8 cellular contexts compared by ENCODE assay signal in the genomic region with DNA sequence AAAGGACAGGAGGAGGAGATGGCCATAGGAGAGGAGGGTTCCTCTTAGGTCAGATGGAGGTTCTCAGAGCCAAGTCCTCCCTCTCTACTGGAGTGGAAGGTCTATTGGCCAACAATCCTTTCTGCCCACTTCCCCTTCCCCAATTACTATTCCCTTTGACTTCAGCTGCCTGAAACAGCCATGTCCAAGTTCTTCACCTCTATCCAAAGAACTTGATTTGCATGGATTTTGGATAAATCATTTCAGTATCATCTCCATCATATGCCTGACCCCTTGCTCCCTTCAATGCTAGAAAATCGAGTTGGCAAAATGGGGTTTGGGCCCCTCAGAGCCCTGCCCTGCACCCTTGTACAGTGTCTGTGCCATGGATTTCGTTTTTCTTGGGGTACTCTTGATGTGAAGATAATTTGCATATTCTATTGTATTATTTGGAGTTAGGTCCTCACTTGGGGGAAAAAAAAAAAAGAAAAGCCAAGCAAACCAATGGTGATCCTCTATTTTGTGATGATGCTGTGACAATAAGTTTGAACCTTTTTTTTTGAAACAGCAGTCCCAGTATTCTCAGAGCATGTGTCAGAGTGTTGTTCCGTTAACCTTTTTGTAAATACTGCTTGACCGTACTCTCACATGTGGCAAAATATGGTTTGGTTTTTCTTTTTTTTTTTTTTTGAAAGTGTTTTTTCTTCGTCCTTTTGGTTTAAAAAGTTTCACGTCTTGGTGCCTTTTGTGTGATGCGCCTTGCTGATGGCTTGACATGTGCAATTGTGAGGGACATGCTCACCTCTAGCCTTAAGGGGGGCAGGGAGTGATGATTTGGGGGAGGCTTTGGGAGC. TPM values are rescaled to one million over a fixed set of nuclear protein-coding genes. Genes with fewer than 3 reads are reported as not detected.
DNase-seq lines count a peak whose midpoint lies in the region; ATAC-seq, FAIRE-seq and TF ChIP-seq lines count a peak whose summit lies in the region.

No MANE protein-coding gene starts in this region.

- POLR2A ChIA-PET in HepG2 (lab: Yijun Ruan, JAX), result interaction anchor here (1.4 to 1.5 kb wide), 2 partner anchors 36 to 83 kb away, joined by 3 to 4 read pairs; no protein-coding TSS in a partner anchor

- peak; percentile 52 for DNase-seq in A172 (ENCODE audit: low spot score)
- DNase-seq in H4 (ENCODE audit: low spot score), result peak; percentile 53
- DNase-seq in adipocyte (ENCODE audit: low read depth), result peak; percentile 74
- DNase-seq in HepG2 (ENCODE audit: low spot score), result no peak
- DNase-seq in GF-D8 (lab: John Stamatoyannopoulos, UW), result no peak
- no peak for DNase-seq in AG20443 (ENCODE audit: low spot score)

- no peak for TF ChIP-seq RAD21 in HepG2 (CRISPR knock-in tag; IDR thresholded peaks at IDR 0.05)

- no peak for TF ChIP-seq EP300 in HepG2 (IDR thresholded peaks at IDR 0.05; ENCODE audit: low read depth in 2 of 2, low read length in 2 of 2)
- no peak for TF ChIP-seq EP300 in HepG2 (CRISPR knock-in tag; IDR thresholded peaks at IDR 0.05; ENCODE audit: borderline replicate concordance)

- no peak for FAIRE-seq in HepG2 (lab: Jason Lieb, UNC)

- peaks cover 3% of the 10 kb centered on the region; the same call in 1 of the 2 replicates for H4K20me1 ChIP-seq in HepG2 (ENCODE audit: insufficient read depth, low read length)

- H3K9ac ChIP-seq in adipocyte (ENCODE audit: low read length) (no peak overlapping the region), HepG2 (ENCODE audit: insufficient read depth, low read depth, low read length) (no peak overlapping the region)

- CTCF ChIA-PET in HepG2 (lab: Yijun Ruan, JAX; ENCODE audit: low intra/inter-chr PET ratio, low total read pairs), result no interaction called here

- H3K27me3 ChIP-seq in adipocyte (replicated peaks; ENCODE audit: control insufficient read depth, insufficient read depth, low read length) (no peaks in the 10 kb centered on the region), HepG2 (ENCODE audit: control insufficient read depth in 1 of 2, insufficient read depth in 2 of 2, low read length in 2 of 2) (0 out of 5 replicates have a peak, but pooled peaks cover 0 to 2% of the 10 kb centered on the region in 2 experiments)

- in situ Hi-C loops in HepG2 (cut with HindIII; ENCODE audit: extremely low pct_ligation_motif_present, low pct_unique_long_range_greater_than_20kb), result loop anchor here (5.0 kb wide), 1 partner anchor 34 kb away; no protein-coding TSS in a partner anchor

- no peak overlapping the region for H3K4me3 ChIP-seq in adipocyte (ENCODE audit: low read length)
- no peak overlapping the region for H3K4me3 ChIP-seq in HepG2 (replicated peaks in 1 of 3; ENCODE audit: insufficient read depth in 1 of 3, low read depth in 2 of 3, low read length in 3 of 3)

- BruUV-seq in HepG2 (replicated peaks; lab: Mats Ljungman, UMichigan), result no TSS peak

- no peak overlapping the region for H2AFZ ChIP-seq in HepG2 (ENCODE audit: low read length)

- H3K79me2 ChIP-seq in HepG2 (ENCODE audit: insufficient read depth, low read length), result peaks cover 3% of the 10 kb centered on the region

- intact Hi-C loops in HepG2 (cut with micrococcal nuclease; ENCODE audit: unreplicated experiment), result no loop called here

- no peak for TF ChIP-seq CTCF in HepG2 (CRISPR knock-in tag; IDR thresholded peaks at IDR 0.05)

- WGBS in HepG2 (ENCODE audit: low lambda C conversion rate), result 76% methylated on average over 7 of the region's 7 CpGs

- ATAC-seq in HepG2 (no peak), GM21360 (IDR thresholded peaks at IDR 0.05; ENCODE audit: unreplicated experiment) (no peak), GM18517 (IDR thresholded peaks at IDR 0.05; ENCODE audit: unreplicated experiment) (no peak)

- H3K27ac ChIP-seq in HepG2 (ENCODE audit: extremely low read length, insufficient read depth, low read length), result no peak overlapping the region

- TF ChIP-seq POLR2A in HepG2 (IDR thresholded peaks at IDR 0.05; ENCODE audit: insufficient read depth in 1 of 2, low read depth in 2 of 2, low read length in 2 of 2), result peak in 1 of 2 experiments; percentile 28; a peak in 1 of 4 replicates

- H3K36me3 ChIP-seq in adipocyte (ENCODE audit: control insufficient read depth, insufficient read depth, low read length, severe bottlenecking), result no peaks in the 10 kb centered on the region
- H3K36me3 ChIP-seq in HepG2 (replicated peaks in 1 of 2; ENCODE audit: control insufficient read depth in 1 of 2, insufficient read depth in 2 of 2, low read length in 2 of 2), result peaks cover 0 to 7% of the 10 kb centered on the region in 2 experiments; a peak in 2 of 5 replicates

- H3K4me2 ChIP-seq in HepG2 (ENCODE audit: low read depth, low read length), result no peak overlapping the region

- H3K9me3 ChIP-seq in adipocyte (ENCODE audit: control insufficient read depth, low read length) (no peaks in the 10 kb centered on the region), HepG2 (ENCODE audit: low read length) (no peaks in the 10 kb centered on the region)

- peaks cover 14% of the 10 kb centered on the region for H3K4me1 ChIP-seq in adipocyte (ENCODE audit: control insufficient read depth, insufficient read depth, low read length)
- peaks cover 51% of the 10 kb centered on the region for H3K4me1 ChIP-seq in HepG2 (ENCODE audit: insufficient read depth, low read length)

TF ChIP-seq in HepG2, 621 proteins besides CTCF, POLR2A, EP300 and RAD21:
- TF ChIP-seq TOPORS (CRISPR knock-in tag; IDR thresholded peaks at IDR 0.05), result no peak
- peak; percentile 94 for TF ChIP-seq AGO1 (IDR thresholded peaks at IDR 0.05; ENCODE audit: low read depth, low read length, poor library complexity, severe bottlenecking)
- peak; percentile 27 for TF ChIP-seq HNRNPK (IDR thresholded peaks at IDR 0.05; ENCODE audit: low read depth, low read length, poor library complexity, severe bottlenecking)
- no peak for TF ChIP-seq PRMT3 (CRISPR knock-in tag; IDR thresholded peaks at IDR 0.05; ENCODE audit: borderline replicate concordance, low read depth)
- TF ChIP-seq POLR2AphosphoS2 (IDR thresholded peaks at IDR 0.05; ENCODE audit: low read depth, low read length), result peak; percentile 90
- TF ChIP-seq PCBP2 (optimal IDR thresholded peaks at IDR 0.05; ENCODE audit: low read depth, low read length, poor library complexity, severe bottlenecking), result peak; percentile 0
- no peak for TF ChIP-seq CC2D1A (CRISPR knock-in tag; IDR thresholded peaks at IDR 0.05)
- TF ChIP-seq HNF4A (CRISPR knock-in tag; IDR thresholded peaks at IDR 0.05), result no peak

RNA-seq across cellular contexts. Expression of a gene that starts 3.1 kb away (rescaled TPM):
- 2.6 and 4.3 TPM in 2 replicates for total RNA-seq in A172 (2014; rRNA removed; shearing (Covaris generic))
- total RNA-seq in H4 (2014; rRNA removed; shearing (Covaris generic)), result 5.5 and 9.3 TPM in 2 replicates
- 4.5 and 5.6 TPM in 2 replicates for total RNA-seq in HepG2 (2016; rRNA removed; fragmentation: Illumina TruSeq; extraction: Trizol)
- 1.2 and 1.5 TPM in 2 replicates for total RNA-seq in HepG2 (2016; cell fraction: cytosol; rRNA removed; fragmentation: Illumina TruSeq; extraction: Trizol; ENCODE audit: low read depth)
- total RNA-seq in HepG2 (2016; cell fraction: insoluble cytoplasmic fraction; rRNA removed; fragmentation: Illumina TruSeq; extraction: Trizol), result 3.9 and 5.3 TPM in 2 replicates
- total RNA-seq in HepG2 (2016; cell fraction: membrane; rRNA removed; fragmentation: Illumina TruSeq; extraction: Trizol), result 6.1 and 7.2 TPM in 2 replicates
- total RNA-seq in HepG2 (2016; cell fraction: nucleus; rRNA removed; fragmentation: Illumina TruSeq; extraction: Trizol), result 12.2 and 14.1 TPM in 2 replicates
- polyA plus RNA-seq in HepG2 (2011; rRNA removed), result 4.1 and 6.0 TPM in 2 replicates
- 3.2 TPM in 2 replicates for polyA plus RNA-seq in HepG2 (2011; cell fraction: cytosol; rRNA removed)
- 15.1 and 28.0 TPM in 2 replicates for polyA plus RNA-seq in HepG2 (2011; cell fraction: nucleus; rRNA removed)
- 8.0 and 12.9 TPM in 2 replicates for polyA plus RNA-seq in HepG2 (2012)
- polyA plus RNA-seq in HepG2 (2016; cell fraction: cytosol; fragmentation: Illumina TruSeq; extraction: Trizol; ENCODE audit: low read depth), result 7.1 and 8.0 TPM in 2 replicates
- polyA plus RNA-seq in HepG2 (2016; cell fraction: insoluble cytoplasmic fraction; fragmentation: Illumina TruSeq; extraction: Trizol; ENCODE audit: low read depth), result 24.2 and 37.9 TPM in 2 replicates
- polyA plus RNA-seq in HepG2 (2016; cell fraction: membrane; fragmentation: Illumina TruSeq; extraction: Trizol; ENCODE audit: low read depth), result 26.2 and 30.0 TPM in 2 replicates
- polyA plus RNA-seq in HepG2 (2016; cell fraction: nucleus; fragmentation: Illumina TruSeq; extraction: Trizol; ENCODE audit: insufficient read depth, low read depth), result 86.2 and 90.3 TPM in 2 replicates
- polyA minus RNA-seq in HepG2 (2011; rRNA and poly(A)+ RNA removed; ENCODE audit: low replicate concordance), result 0.91 and 8.0 TPM in 2 replicates
- polyA minus RNA-seq in HepG2 (2011; cell fraction: cytosol; rRNA and poly(A)+ RNA removed), result 7.8 and 10.3 TPM in 2 replicates
- 5.7 and 14.2 TPM in 2 replicates for polyA minus RNA-seq in HepG2 (2011; cell fraction: nucleus; rRNA and poly(A)+ RNA removed)

RNA-seq across cellular contexts. Expression of a gene that starts 29.5 kb away (rescaled TPM):
- total RNA-seq in A172 (2014; rRNA removed; shearing (Covaris generic)), result 37.7 and 43.5 TPM in 2 replicates
- 2.1 and 6.0 TPM in 2 replicates for total RNA-seq in H4 (2014; rRNA removed; shearing (Covaris generic))
- total RNA-seq in HepG2 (2016; rRNA removed; fragmentation: Illumina TruSeq; extraction: Trizol), result 3.8 and 5.3 TPM in 2 replicates
- total RNA-seq in HepG2 (2016; cell fraction: cytosol; rRNA removed; fragmentation: Illumina TruSeq; extraction: Trizol; ENCODE audit: low read depth), result 9.0 and 9.4 TPM in 2 replicates
- 3.9 and 5.8 TPM in 2 replicates for total RNA-seq in HepG2 (2016; cell fraction: insoluble cytoplasmic fraction; rRNA removed; fragmentation: Illumina TruSeq; extraction: Trizol)
- total RNA-seq in HepG2 (2016; cell fraction: membrane; rRNA removed; fragmentation: Illumina TruSeq; extraction: Trizol), result 14.7 TPM in 2 replicates
- 3.5 and 4.5 TPM in 2 replicates for total RNA-seq in HepG2 (2016; cell fraction: nucleus; rRNA removed; fragmentation: Illumina TruSeq; extraction: Trizol)
- polyA plus RNA-seq in HepG2 (2011; rRNA removed), result 7.8 and 9.2 TPM in 2 replicates
- polyA plus RNA-seq in HepG2 (2011; cell fraction: cytosol; rRNA removed), result 6.4 and 8.0 TPM in 2 replicates
- polyA plus RNA-seq in HepG2 (2011; cell fraction: nucleus; rRNA removed), result 11.6 and 14.0 TPM in 2 replicates
- 6.1 and 6.7 TPM in 2 replicates for polyA plus RNA-seq in HepG2 (2012)
- polyA plus RNA-seq in HepG2 (2016; cell fraction: cytosol; fragmentation: Illumina TruSeq; extraction: Trizol; ENCODE audit: low read depth), result 19.5 and 20.0 TPM in 2 replicates
- 6.3 and 6.4 TPM in 2 replicates for polyA plus RNA-seq in HepG2 (2016; cell fraction: insoluble cytoplasmic fraction; fragmentation: Illumina TruSeq; extraction: Trizol; ENCODE audit: low read depth)
- polyA plus RNA-seq in HepG2 (2016; cell fraction: membrane; fragmentation: Illumina TruSeq; extraction: Trizol; ENCODE audit: low read depth), result 24.8 and 25.5 TPM in 2 replicates
- polyA plus RNA-seq in HepG2 (2016; cell fraction: nucleus; fragmentation: Illumina TruSeq; extraction: Trizol; ENCODE audit: insufficient read depth, low read depth), result 14.2 and 15.5 TPM in 2 replicates
- 11.3 TPM in 1 of 2 replicates, not detected in the other for polyA minus RNA-seq in HepG2 (2011; rRNA and poly(A)+ RNA removed; ENCODE audit: low replicate concordance)
- polyA minus RNA-seq in HepG2 (2011; cell fraction: cytosol; rRNA and poly(A)+ RNA removed), result 4.0 and 5.3 TPM in 2 replicates
- polyA minus RNA-seq in HepG2 (2011; cell fraction: nucleus; rRNA and poly(A)+ RNA removed), result 3.1 and 6.0 TPM in 2 replicates

Comparison
In these comparisons a context has a peak if more than half of its experiments do, and no peak if none do; other contexts are left out.
1. DNase-seq: peak in A172 (single experiment), H4 (single experiment) and adipocyte (single experiment); none in HepG2 (single experiment), GF-D8 (single experiment) and AG20443 (single experiment).